ENCODE assay signal across 9 cellular contexts in genomic region chr19:18849838-18850400, GRCh38. TPM values are rescaled to one million over a fixed set of nuclear protein-coding genes. Genes with fewer than 3 reads are reported as not detected.
DNase-seq lines count a peak whose midpoint lies in the region; ATAC-seq and TF ChIP-seq lines count a peak whose summit lies in the region.
"Had no signal": no experiment of that assay in that cellular context is flagged by ENCODE, and none has a peak within 500 bp of the region (broad histone marks: within the 10 kb centered on the region; RNA-seq: fewer than 3 reads in every experiment).

No MANE protein-coding gene starts in this region.

- no peak for TF ChIP-seq POLR2A in esophagus squamous epithelium (IDR thresholded peaks at IDR 0.05)

- CTCF ChIA-PET in OCI-LY7 (lab: Charles Lee; ENCODE audit: unreplicated experiment), result interaction anchor here (0.6 kb wide), 1 partner anchor 557 kb away, joined by 3 read pairs; no protein-coding TSS in a partner anchor

- peaks cover 45% of the 10 kb centered on the region for H3K79me2 ChIP-seq in OCI-LY7 (ENCODE audit: insufficient read depth, low read depth, low read length)

- ATAC-seq in RWPE2 (ENCODE audit: low read depth), result no peak
- no peak for ATAC-seq in GM21717 (IDR thresholded peaks at IDR 0.05; ENCODE audit: unreplicated experiment)

- intact Hi-C loops in esophagus squamous epithelium (cut with DNase I), result loop anchor here (5.0 kb wide), 1 partner anchor 258 kb away; no protein-coding TSS in a partner anchor
- intact Hi-C loops in OCI-LY7 (cut with micrococcal nuclease; ENCODE audit: unreplicated experiment), result loop anchor here (5.0 kb wide), 2 partner anchors 78 to 328 kb away; partner anchors contain the start of gene ELL

- BruUV-seq in OCI-LY7 (replicated peaks; lab: Mats Ljungman, UMichigan), result no TSS peak

- H3K9me3 ChIP-seq in RWPE2 (ENCODE audit: severe bottlenecking) (no peaks in the 10 kb centered on the region), esophagus squamous epithelium (no peaks in the 10 kb centered on the region), OCI-LY7 (ENCODE audit: low read length) (no peaks in the 10 kb centered on the region)

- no peak for TF ChIP-seq CTCF in C4-2B (conservative IDR thresholded peaks at IDR 0.05)
- no peak for TF ChIP-seq CTCF in RWPE2 (IDR thresholded peaks at IDR 0.05; ENCODE audit: poor library complexity, severe bottlenecking)
- TF ChIP-seq CTCF in esophagus squamous epithelium (IDR thresholded peaks at IDR 0.05), result no peak
- no peak for TF ChIP-seq CTCF in OCI-LY7 (conservative IDR thresholded peaks at IDR 0.05; ENCODE audit: low read length)

- POLR2A ChIA-PET in OCI-LY7 (lab: Charles Lee), result interaction anchor here (0.7 kb wide), 1 partner anchor 16 kb away, joined by 3 read pairs; no protein-coding TSS in a partner anchor

- H3K4me3 ChIP-seq in RWPE2 (ENCODE audit: severe bottlenecking) (no peak overlapping the region), esophagus squamous epithelium (no peak overlapping the region), rectal smooth muscle tissue (ENCODE audit: low read length) (no peak overlapping the region), OCI-LY7 (ENCODE audit: low read depth, low read length, poor library complexity, severe bottlenecking) (no peak overlapping the region)

- WGBS in esophagus squamous epithelium, 2 donors, result 31 to 38% methylated on average over 16 of the region's 16 CpGs

- H3K4me1 ChIP-seq in RWPE2 (ENCODE audit: insufficient read depth, poor library complexity, severe bottlenecking) (peaks cover 19% of the 10 kb centered on the region), esophagus squamous epithelium (peaks cover 29 to 66% (median 52%) of the 10 kb centered on the region in 3 donors), rectal smooth muscle tissue (ENCODE audit: control insufficient read depth, insufficient read depth, low read length) (peaks cover 11% of the 10 kb centered on the region), OCI-LY7 (ENCODE audit: insufficient read depth, low read length, poor library complexity, severe bottlenecking) (peaks cover 8% of the 10 kb centered on the region)

- H3K36me3 ChIP-seq in RWPE2 (ENCODE audit: low read depth) (peaks cover 78% of the 10 kb centered on the region), esophagus squamous epithelium (peaks cover 19 to 77% (median 37%) of the 10 kb centered on the region in 3 donors), rectal smooth muscle tissue (ENCODE audit: control insufficient read depth, insufficient read depth, low read length) (peaks cover 37% of the 10 kb centered on the region), OCI-LY7 (ENCODE audit: insufficient read depth, low read length) (peaks cover 97% of the 10 kb centered on the region)

- H3K27me3 ChIP-seq in RWPE2 (ENCODE audit: insufficient read depth, poor library complexity, severe bottlenecking) (no peaks in the 10 kb centered on the region), esophagus squamous epithelium (no peaks in the 10 kb centered on the region), rectal smooth muscle tissue (ENCODE audit: control insufficient read depth, insufficient read depth, low read length) (no peaks in the 10 kb centered on the region)

- no peak overlapping the region for H2AFZ ChIP-seq in OCI-LY7 (ENCODE audit: low read length)

- no peak overlapping the region for H3K9ac ChIP-seq in rectal smooth muscle tissue (ENCODE audit: low read length)

- no peak overlapping the region for H3K4me2 ChIP-seq in OCI-LY7 (ENCODE audit: low read length)

- H4K20me1 ChIP-seq in OCI-LY7 (ENCODE audit: insufficient read depth, low read length), result peaks cover 12% of the 10 kb centered on the region; the same call in 1 of the 2 replicates

- DNase-seq in RWPE2 (ENCODE audit: low spot score), result no peak
- DNase-seq in esophagus squamous epithelium (lab: John Stamatoyannopoulos, UW), result no peak
- no peak for DNase-seq in ecto neural progenitor cell (ENCODE audit: low spot score)
- no peak for DNase-seq in stimulated activated CD4-positive, alpha-beta T cell treated with anti-CD3 and anti-CD28 coated beads, Interleukin-4, amount 100 ng/mL, for 4 hours
- no peak for DNase-seq in OCI-LY7 (ENCODE audit: low spot score)
- DNase-seq: DND-41 had no signal

- no peaks in the 10 kb centered on the region for H3K9me2 ChIP-seq in OCI-LY7 (ENCODE audit: insufficient read depth, low read length)

- H3K27ac ChIP-seq in C4-2B (peak overlapping the region; percentile 73), RWPE2 (ENCODE audit: poor library complexity, severe bottlenecking) (peak overlapping the region; percentile 39), esophagus squamous epithelium (peak overlapping the region; percentile 50 to 81 (median 80)), rectal smooth muscle tissue (ENCODE audit: low read depth, low read length) (peak overlapping the region; percentile 38), OCI-LY7 (ENCODE audit: low read depth, low read length, poor library complexity, severe bottlenecking) (no peak overlapping the region)

RNA-seq across cellular contexts. Expression of gene UPF1, which starts 18.2 kb away (rescaled TPM):
- 10 to 100 TPM; 31.6 to 69.7 (median 55.6) TPM for total RNA-seq in esophagus squamous epithelium
- total RNA-seq in OCI-LY7 (2014; rRNA removed; shearing (Covaris generic)), result 65.2 and 77.2 TPM in 2 replicates
- 113 and 122 TPM in 2 replicates for total RNA-seq in OCI-LY7 (2022)

RNA-seq across cellular contexts. Expression of gene CERS1, which starts 46.0 kb away (rescaled TPM):
- total RNA-seq in esophagus squamous epithelium, result under 1 TPM in 1 of 4 donors, not detected in 3; 0.76 TPM
- total RNA-seq in OCI-LY7 (2014; rRNA removed; shearing (Covaris generic)), result 0.09 TPM in 1 of 2 replicates, not detected in the other
- total RNA-seq in OCI-LY7 (2022), result not detected in 2 replicates

RNA-seq across cellular contexts. Expression of gene COMP, which starts 58.8 kb away (rescaled TPM):
- total RNA-seq in esophagus squamous epithelium (1 to 10 TPM in 3 of 4 donors, not detected in 1; 1.3 to 8.0 (median 5.3) TPM), OCI-LY7 (2022) (not detected in 2 replicates)
- not detected in 2 replicates for total RNA-seq in OCI-LY7 (2014; rRNA removed; shearing (Covaris generic))
